In the genomic region with DNA sequence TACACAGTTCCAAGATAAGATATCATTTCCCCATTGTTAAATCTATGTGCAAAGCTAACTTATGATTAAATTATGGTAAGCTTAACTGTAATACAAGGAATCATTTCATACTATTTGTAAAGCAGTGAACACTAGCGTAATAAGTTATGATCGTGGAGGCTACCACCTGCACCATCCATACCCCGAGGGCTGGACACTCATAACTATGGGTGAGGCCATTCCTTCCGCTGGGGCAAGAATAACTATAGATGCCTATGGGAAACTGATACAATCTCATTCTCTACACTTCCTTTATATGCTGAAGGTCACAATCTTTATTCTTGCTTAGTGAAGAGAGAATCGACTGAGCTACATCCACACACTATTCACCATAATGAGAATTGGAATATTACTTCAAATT, we compare ENCODE assay signal across 24 cellular contexts.
"Had no signal": no experiment of that assay in that cellular context is flagged by ENCODE, and none has a peak within 500 bp of the region (broad histone marks: within the 10 kb centered on the region; RNA-seq: fewer than 3 reads in every experiment).

No MANE protein-coding gene starts in this region.

- H3K4me2 ChIP-seq: hepatocyte had no signal

- H3K27ac Mint-ChIP-seq: immature natural killer cell, memory B cell had no signal

- H3K36me3 Mint-ChIP-seq: memory B cell, naive B cell had no signal

- ATAC-seq: left cardiac atrium, left colon, left lobe of liver, left lung, left ventricle myocardium superior, lower lobe of right lung, mucosa of descending colon had no signal

- H3K9me3 Mint-ChIP-seq: memory B cell had no signal

- H3K9me3 ChIP-seq: left lung, left ventricle myocardium inferior, lower lobe of right lung, mucosa of descending colon had no signal

- H3K4me1 ChIP-seq: left lung, left ventricle myocardium inferior, lower lobe of right lung had no signal

- H3K27me3 Mint-ChIP-seq: memory B cell had no signal

- DNase-seq: hippocampal formation, hypothalamus, immature natural killer cell, islet precursor cell, kidney, kidney glomerular epithelial cell, left cardiac atrium, left colon, left lung, left ventricle myocardium inferior, left ventricle myocardium superior, lower lobe of right lung, mammary epithelial cell, mesenchymal stem cell, mesendoderm, midbrain, mucosa of descending colon, naive B cell had no signal

- H3K4me1 Mint-ChIP-seq: immature natural killer cell, memory B cell had no signal

- FAIRE-seq: islet of Langerhans, keratinocyte, kidney had no signal

- H3K27ac ChIP-seq: hepatocyte, left lung, left ventricle myocardium inferior, lower lobe of right lung had no signal

- H3K4me3 ChIP-seq: hepatocyte, left lung, left ventricle myocardium inferior, lower lobe of right lung, lung, mucosa of descending colon had no signal

- H3K4me3 Mint-ChIP-seq: immature natural killer cell, memory B cell, naive B cell had no signal

- H3K27me3 ChIP-seq: hepatocyte, left lung had no signal

- H3K36me3 ChIP-seq: left lung, left ventricle myocardium inferior, lower lobe of right lung had no signal

- H2AFZ ChIP-seq: hepatocyte had no signal

- H3K79me2 ChIP-seq: hepatocyte had no signal
